2 cellular contexts compared by ENCODE assay signal in genomic region chr6:128508588-128509296, GRCh38.
TF ChIP-seq lines count a peak whose summit lies in the region.

No MANE protein-coding gene starts in this region.

TF ChIP-seq in A549, 52 proteins besides CTCF, POLR2A, EP300 and RAD21 (continues in another document):
- no peak for TF ChIP-seq E2F6 (IDR thresholded peaks at IDR 0.05; ENCODE audit: borderline replicate concordance, low read depth)
- no peak for TF ChIP-seq CBX2 (IDR thresholded peaks at IDR 0.05; ENCODE audit: borderline replicate concordance, low read depth)
- no peak for TF ChIP-seq MAFK (IDR thresholded peaks at IDR 0.05; ENCODE audit: partially characterized antibody)
- no peak for TF ChIP-seq FOSB (CRISPR knock-in tag; IDR thresholded peaks at IDR 0.05)
- no peak for TF ChIP-seq RFX5 (IDR thresholded peaks at IDR 0.05)
- peak; percentile 71 for TF ChIP-seq FOSL2 (IDR thresholded peaks at IDR 0.05)
- TF ChIP-seq FOSL2 (CRISPR knock-in tag; IDR thresholded peaks at IDR 0.05) = peak; percentile 90
- no peak for TF ChIP-seq EHF (CRISPR knock-in tag; IDR thresholded peaks at IDR 0.05)
- no peak for TF ChIP-seq CHD4 (IDR thresholded peaks at IDR 0.05; ENCODE audit: borderline replicate concordance)
- no peak for TF ChIP-seq HEYL (CRISPR knock-in tag; IDR thresholded peaks at IDR 0.05)
- TF ChIP-seq FOXS1 (CRISPR knock-in tag; IDR thresholded peaks at IDR 0.05) = no peak
- no peak for TF ChIP-seq BHLHE40 (IDR thresholded peaks at IDR 0.05; ENCODE audit: low read depth, low read length)
- no peak for TF ChIP-seq EHMT2 (IDR thresholded peaks at IDR 0.05; ENCODE audit: low read depth)
- TF ChIP-seq CEBPB (IDR thresholded peaks at IDR 0.05) = peak; percentile 24 to 77; a peak in 1 of 4 replicates
- no peak for TF ChIP-seq ZSCAN20 (CRISPR knock-in tag; IDR thresholded peaks at IDR 0.05)
- no peak for TF ChIP-seq PBX3 (IDR thresholded peaks at IDR 0.05)
- TF ChIP-seq ESRRA (IDR thresholded peaks at IDR 0.05; ENCODE audit: borderline replicate concordance, low read length) = no peak
- TF ChIP-seq, protein P1, sequence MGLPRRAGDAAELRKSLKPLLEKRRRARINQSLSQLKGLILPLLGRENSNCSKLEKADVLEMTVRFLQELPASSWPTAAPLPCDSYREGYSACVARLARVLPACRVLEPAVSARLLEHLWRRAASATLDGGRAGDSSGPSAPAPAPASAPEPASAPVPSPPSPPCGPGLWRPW (IDR thresholded peaks at IDR 0.05) = no peak
- no peak for TF ChIP-seq RARB (CRISPR knock-in tag; IDR thresholded peaks at IDR 0.05)
- TF ChIP-seq JUNB (IDR thresholded peaks at IDR 0.05) = peak; percentile 77
- TF ChIP-seq, protein P2, sequence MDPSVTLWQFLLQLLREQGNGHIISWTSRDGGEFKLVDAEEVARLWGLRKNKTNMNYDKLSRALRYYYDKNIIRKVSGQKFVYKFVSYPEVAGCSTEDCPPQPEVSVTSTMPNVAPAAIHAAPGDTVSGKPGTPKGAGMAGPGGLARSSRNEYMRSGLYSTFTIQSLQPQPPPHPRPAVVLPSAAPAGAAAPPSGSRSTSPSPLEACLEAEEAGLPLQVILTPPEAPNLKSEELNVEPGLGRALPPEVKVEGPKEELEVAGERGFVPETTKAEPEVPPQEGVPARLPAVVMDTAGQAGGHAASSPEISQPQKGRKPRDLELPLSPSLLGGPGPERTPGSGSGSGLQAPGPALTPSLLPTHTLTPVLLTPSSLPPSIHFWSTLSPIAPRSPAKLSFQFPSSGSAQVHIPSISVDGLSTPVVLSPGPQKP (IDR thresholded peaks at IDR 0.05; ENCODE audit: low read depth, low read length) = no peak
- TF ChIP-seq ZFP36 (IDR thresholded peaks at IDR 0.05; ENCODE audit: borderline replicate concordance, partially characterized antibody) = no peak
- TF ChIP-seq, protein P3, sequence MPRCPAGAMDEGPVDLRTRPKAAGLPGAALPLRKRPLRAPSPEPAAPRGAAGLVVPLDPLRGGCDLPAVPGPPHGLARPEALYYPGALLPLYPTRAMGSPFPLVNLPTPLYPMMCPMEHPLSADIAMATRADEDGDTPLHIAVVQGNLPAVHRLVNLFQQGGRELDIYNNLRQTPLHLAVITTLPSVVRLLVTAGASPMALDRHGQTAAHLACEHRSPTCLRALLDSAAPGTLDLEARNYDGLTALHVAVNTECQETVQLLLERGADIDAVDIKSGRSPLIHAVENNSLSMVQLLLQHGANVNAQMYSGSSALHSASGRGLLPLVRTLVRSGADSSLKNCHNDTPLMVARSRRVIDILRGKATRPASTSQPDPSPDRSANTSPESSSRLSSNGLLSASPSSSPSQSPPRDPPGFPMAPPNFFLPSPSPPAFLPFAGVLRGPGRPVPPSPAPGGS (IDR thresholded peaks at IDR 0.05) = no peak
- TF ChIP-seq, protein P4, sequence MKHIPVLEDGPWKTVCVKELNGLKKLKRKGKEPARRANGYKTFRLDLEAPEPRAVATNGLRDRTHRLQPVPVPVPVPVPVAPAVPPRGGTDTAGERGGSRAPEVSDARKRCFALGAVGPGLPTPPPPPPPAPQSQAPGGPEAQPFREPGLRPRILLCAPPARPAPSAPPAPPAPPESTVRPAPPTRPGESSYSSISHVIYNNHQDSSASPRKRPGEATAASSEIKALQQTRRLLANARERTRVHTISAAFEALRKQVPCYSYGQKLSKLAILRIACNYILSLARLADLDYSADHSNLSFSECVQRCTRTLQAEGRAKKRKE (CRISPR knock-in tag; IDR thresholded peaks at IDR 0.05; ENCODE audit: low read depth) = no peak
- no peak for TF ChIP-seq TFCP2L1 (CRISPR knock-in tag; IDR thresholded peaks at IDR 0.05)
- TF ChIP-seq, protein P5, sequence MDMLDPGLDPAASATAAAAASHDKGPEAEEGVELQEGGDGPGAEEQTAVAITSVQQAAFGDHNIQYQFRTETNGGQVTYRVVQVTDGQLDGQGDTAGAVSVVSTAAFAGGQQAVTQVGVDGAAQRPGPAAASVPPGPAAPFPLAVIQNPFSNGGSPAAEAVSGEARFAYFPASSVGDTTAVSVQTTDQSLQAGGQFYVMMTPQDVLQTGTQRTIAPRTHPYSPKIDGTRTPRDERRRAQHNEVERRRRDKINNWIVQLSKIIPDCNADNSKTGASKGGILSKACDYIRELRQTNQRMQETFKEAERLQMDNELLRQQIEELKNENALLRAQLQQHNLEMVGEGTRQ (IDR thresholded peaks at IDR 0.05) = 0 out of 2 replicates have a peak, but pooled peaks have one; percentile 20
- TF ChIP-seq HMGXB4 (CRISPR knock-in tag; IDR thresholded peaks at IDR 0.05; ENCODE audit: borderline replicate concordance) = no peak
- TF ChIP-seq HOXB13 (CRISPR knock-in tag; IDR thresholded peaks at IDR 0.05; ENCODE audit: low read depth) = no peak
- TF ChIP-seq POLR2AphosphoS2 (conservative IDR thresholded peaks at IDR 0.05; ENCODE audit: low read length) = no peak

TF ChIP-seq in IMR-90, 13 proteins besides CTCF, POLR2A, EP300 and RAD21:
- TF ChIP-seq CEBPB (IDR thresholded peaks at IDR 0.05; ENCODE audit: low read depth, low read length) = peak; percentile 93
- TF ChIP-seq, protein P2 (IDR thresholded peaks at IDR 0.05; ENCODE audit: borderline replicate concordance, low read depth, low read length) = no peak
- TF ChIP-seq SMC3 (IDR thresholded peaks at IDR 0.05; ENCODE audit: low read depth, low read length) = no peak
- no peak for TF ChIP-seq MAZ (IDR thresholded peaks at IDR 0.05; ENCODE audit: borderline replicate concordance, low read depth, low read length)
- no peak for TF ChIP-seq CHD1 (IDR thresholded peaks at IDR 0.05; ENCODE audit: low read depth, low read length)
- TF ChIP-seq, protein P5 (IDR thresholded peaks at IDR 0.05; ENCODE audit: low read depth, low read length) = peak; percentile 66
- TF ChIP-seq RFX5 (IDR thresholded peaks at IDR 0.05; ENCODE audit: low read depth, low read length) = no peak
- TF ChIP-seq FOS (IDR thresholded peaks at IDR 0.05; ENCODE audit: low read depth, low read length) = peak; percentile 76
- TF ChIP-seq MAFK (IDR thresholded peaks at IDR 0.05; ENCODE audit: low read depth, low read length) = no peak
- TF ChIP-seq RCOR1 (IDR thresholded peaks at IDR 0.05; ENCODE audit: insufficient replicate concordance, low read length) = no peak
- TF ChIP-seq MXI1 (IDR thresholded peaks at IDR 0.05; ENCODE audit: borderline replicate concordance, low read depth, low read length) = no peak
- no peak for TF ChIP-seq NFE2L2 (IDR thresholded peaks at IDR 0.05; ENCODE audit: low read depth, low read length)
- TF ChIP-seq BHLHE40 (IDR thresholded peaks at IDR 0.05; ENCODE audit: low read depth, low read length) = peak; percentile 90
